ENCODE assay signal across 17 cellular contexts in genomic region chr3:157445897-157446296, GRCh38. TPM values are rescaled to one million over a fixed set of nuclear protein-coding genes. Genes with fewer than 3 reads are reported as not detected.
DNase-seq lines count a peak whose midpoint lies in the region; ATAC-seq and TF ChIP-seq lines count a peak whose summit lies in the region.
"Had no signal": no experiment of that assay in that cellular context is flagged by ENCODE, and none has a peak within 500 bp of the region (broad histone marks: within the 10 kb centered on the region; RNA-seq: fewer than 3 reads in every experiment).

No MANE protein-coding gene starts in this region.

- H4K91ac ChIP-seq in trophoblast cell (ENCODE audit: low read depth, low read length), result no peak overlapping the region

- no peak overlapping the region for H3K23ac ChIP-seq in trophoblast cell (ENCODE audit: low read length)

- ATAC-seq in HG03025 (IDR thresholded peaks at IDR 0.05; ENCODE audit: low FRiP score, unreplicated experiment) (no peak), GM18868 (IDR thresholded peaks at IDR 0.05; ENCODE audit: unreplicated experiment) (no peak)
- ATAC-seq: natural killer cell treated with Interleukin-12 subunit alpha and Interleukin-12 subunit beta and Interleukin-15 and Interleukin-18, amount 100 ng/mL, for 72 hours; T-cell had no signal

- H3K36me3 ChIP-seq in trophoblast cell (ENCODE audit: control insufficient read depth in 1 of 2, insufficient read depth in 2 of 2, low read length in 2 of 2), result no peaks in the 10 kb centered on the region
- H3K36me3 ChIP-seq in left ventricle myocardium inferior, result no peaks in the 10 kb centered on the region
- H3K36me3 ChIP-seq: thyroid gland had no signal

- H3K9ac ChIP-seq in trophoblast cell (ENCODE audit: low read length), result no peak overlapping the region

- no peaks in the 10 kb centered on the region for H3K79me2 ChIP-seq in trophoblast cell (ENCODE audit: control insufficient read depth, insufficient read depth, low read length, poor library complexity)

- H2BK5ac ChIP-seq in trophoblast cell (ENCODE audit: low read depth, low read length, poor library complexity), result no peak overlapping the region

- H3K79me1 ChIP-seq in trophoblast cell (ENCODE audit: low read length), result no peaks in the 10 kb centered on the region

- no peak overlapping the region for H3K18ac ChIP-seq in trophoblast cell (ENCODE audit: low read length)

- POLR2A ChIA-PET in RWPE1 (lab: Yijun Ruan, JAX; ENCODE audit: low non-redundant PET), result no interaction called here

- H3K27ac ChIP-seq in HL-60 (replicated peaks) (peak overlapping the region; percentile 51), RWPE1 (no peak overlapping the region), trophoblast cell (ENCODE audit: low read depth, low read length) (no peak overlapping the region), left ventricle myocardium inferior (replicated peaks) (no peak overlapping the region)
- H3K27ac ChIP-seq: C4-2B, thyroid gland had no signal

- DNase-seq in HL-60 (ENCODE audit: low read depth in 1 of 2, low spot score in 1 of 2) (peak; percentile 51 to 83), RWPE1 (ENCODE audit: low spot score) (peak; percentile 18), dermis blood vessel endothelial cell (peak; percentile 29), trophoblast cell (peak; percentile 18 to 82), left ventricle myocardium inferior (no peak), activated gamma-delta T cell treated with Interleukin-2 at 50 U/mL for 16 hours (no peak)
- DNase-seq: activated CD4-positive, alpha-beta T cell treated with anti-CD3 and anti-CD28 coated beads for 4 hours; GDM1; retina; stimulated activated CD4-positive, alpha-beta T cell treated with anti-CD3 and anti-CD28 coated beads, Interleukin-2, amount 100 ng/mL, for 24 hours; stimulated activated CD8-positive, alpha-beta memory T cell treated with anti-CD3 and anti-CD28 coated beads, Interleukin-4, amount 100 ng/mL, for 48 hours; T-cell; thyroid gland had no signal

- no CpG with 5 or more reads among the region's 1 CpG for WGBS in trophoblast cell (ENCODE audit: extremely low coverage, insufficient coverage, insufficient read length)

- H3K4me3 ChIP-seq in HL-60 (replicated peaks; ENCODE audit: insufficient read depth, low read length), result no peak overlapping the region
- H3K4me3 ChIP-seq in trophoblast cell (ENCODE audit: low read depth, low read length), result no peak overlapping the region
- H3K4me3 ChIP-seq in left ventricle myocardium inferior, result no peak overlapping the region
- H3K4me3 ChIP-seq: thyroid gland had no signal

- H3K27me3 ChIP-seq in HL-60 (ENCODE audit: insufficient read depth, poor library complexity, severe bottlenecking) (no peaks in the 10 kb centered on the region), trophoblast cell (ENCODE audit: insufficient read depth, low read length) (no peaks in the 10 kb centered on the region), left ventricle myocardium inferior (ENCODE audit: low read depth) (peaks cover under 1% of the 10 kb centered on the region)
- H3K27me3 ChIP-seq: thyroid gland had no signal

- H3K4me1 ChIP-seq in trophoblast cell (ENCODE audit: control insufficient read depth in 1 of 2, insufficient read depth in 2 of 2, low read length in 2 of 2), result no peaks in the 10 kb centered on the region
- no peaks in the 10 kb centered on the region for H3K4me1 ChIP-seq in left ventricle myocardium inferior

- intact Hi-C loops in left ventricle myocardium inferior (cut with micrococcal nuclease), result no loop called here

- TF ChIP-seq CTCF in HL-60 (IDR thresholded peaks at IDR 0.05; ENCODE audit: insufficient read depth, low read length) (no peak), RWPE1 (conservative IDR thresholded peaks at IDR 0.05; ENCODE audit: low read depth) (no peak), left ventricle myocardium inferior (IDR thresholded peaks at IDR 0.05; ENCODE audit: borderline replicate concordance) (no peak)

- H3K4ac ChIP-seq in trophoblast cell (ENCODE audit: low read depth, low read length), result no peak overlapping the region

- H3K9me3 ChIP-seq in trophoblast cell (ENCODE audit: insufficient read depth, low read depth, low read length) (no peaks in the 10 kb centered on the region), left ventricle myocardium inferior (replicated peaks) (no peaks in the 10 kb centered on the region)
- H3K9me3 ChIP-seq: thyroid gland had no signal

- CTCF ChIA-PET in RWPE1 (lab: Yijun Ruan, JAX), result no interaction called here

- no peak overlapping the region for H2BK120ac ChIP-seq in trophoblast cell (ENCODE audit: insufficient read depth, low read length, poor library complexity)

- H2AFZ ChIP-seq in trophoblast cell (ENCODE audit: insufficient read depth, low read length, poor library complexity), result no peak overlapping the region

- no peak overlapping the region for H2BK12ac ChIP-seq in trophoblast cell (ENCODE audit: low read length)

- H3K4me2 ChIP-seq in trophoblast cell (ENCODE audit: low read length), result no peak overlapping the region

- H4K8ac ChIP-seq in trophoblast cell (ENCODE audit: low read depth, low read length), result no peak overlapping the region

- no peak overlapping the region for H2AK5ac ChIP-seq in trophoblast cell (ENCODE audit: low read length)

- H3K14ac ChIP-seq in trophoblast cell (ENCODE audit: low read length), result no peak overlapping the region

- H4K12ac ChIP-seq in trophoblast cell (ENCODE audit: low read depth, low read length), result no peak overlapping the region

RNA-seq across cellular contexts. Expression of gene PTX3, which starts 9.2 kb away (rescaled TPM):
- total RNA-seq in dermis blood vessel endothelial cell (192 and 466 TPM in 2 replicates), left ventricle myocardium inferior (0.52 TPM)
- 0.06 and 0.07 TPM in 2 replicates for polyA plus RNA-seq in trophoblast cell (2013)
- total RNA-seq: natural killer cell treated with Interleukin-12 subunit alpha and Interleukin-12 subunit beta and Interleukin-15 and Interleukin-18, amount 100 ng/mL, for 72 hours had no signal

RNA-seq across cellular contexts. Expression of gene VEPH1, which starts 57.3 kb away (rescaled TPM):
- total RNA-seq in dermis blood vessel endothelial cell (8.2 and 35.9 TPM in 2 replicates), left ventricle myocardium inferior (0.16 TPM)
- 2.3 and 2.5 TPM in 2 replicates for polyA plus RNA-seq in trophoblast cell (2013)
- total RNA-seq: natural killer cell treated with Interleukin-12 subunit alpha and Interleukin-12 subunit beta and Interleukin-15 and Interleukin-18, amount 100 ng/mL, for 72 hours had no signal

Comparison
In these comparisons a context has a peak if more than half of its experiments do, and no peak if none do; other contexts are left out.
1. DNase-seq: peak in HL-60 (2 of 2), RWPE1 (single experiment), dermis blood vessel endothelial cell (single experiment) and trophoblast cell (2 of 2); none in left ventricle myocardium inferior (single experiment) and activated gamma-delta T cell treated with Interleukin-2 at 50 U/mL for 16 hours (single experiment).
2. RNA of gene PTX3, which starts 9.2 kb away (total RNA-seq): 192 to 466 TPM in dermis blood vessel endothelial cell; 0.52 TPM in left ventricle myocardium inferior (single experiment); every median in the first group is over 100 times any median in the second.